Comparison of ENCODE assay signal across 1 cellular context in genomic region chr13:27960362-27961226, GRCh38.
TF ChIP-seq lines count a peak whose summit lies in the region.

No MANE protein-coding gene starts in this region.

TF ChIP-seq in A549, 52 proteins besides CTCF, POLR2A, EP300 and RAD21 (continued from another document):
- TF ChIP-seq NPAS2 (CRISPR knock-in tag; IDR thresholded peaks at IDR 0.05; ENCODE audit: borderline replicate concordance), result no peak
- TF ChIP-seq FOXS1 (CRISPR knock-in tag; IDR thresholded peaks at IDR 0.05), result no peak
- TF ChIP-seq NFE2L2 (conservative IDR thresholded peaks at IDR 0.05; ENCODE audit: low read length), result no peak
- no peak for TF ChIP-seq HOXA7 (CRISPR knock-in tag; IDR thresholded peaks at IDR 0.05)
- TF ChIP-seq TFCP2L1 (CRISPR knock-in tag; IDR thresholded peaks at IDR 0.05), result no peak
- no peak for TF ChIP-seq HMGXB4 (CRISPR knock-in tag; IDR thresholded peaks at IDR 0.05; ENCODE audit: borderline replicate concordance)
- peak; percentile 34; the same call in 1 of the 2 replicates for TF ChIP-seq KDM5A (IDR thresholded peaks at IDR 0.05)
- TF ChIP-seq USF2 (IDR thresholded peaks at IDR 0.05), result no peak
- no peak for TF ChIP-seq BHLHE40 (IDR thresholded peaks at IDR 0.05; ENCODE audit: low read depth, low read length)
- no peak for TF ChIP-seq FOSL2 (IDR thresholded peaks at IDR 0.05)
- no peak for TF ChIP-seq FOSL2 (CRISPR knock-in tag; IDR thresholded peaks at IDR 0.05)
- peak; percentile 73 for TF ChIP-seq E2F6 (IDR thresholded peaks at IDR 0.05; ENCODE audit: borderline replicate concordance, low read depth)
- no peak for TF ChIP-seq POLR2AphosphoS2 (conservative IDR thresholded peaks at IDR 0.05; ENCODE audit: low read length)
- no peak for TF ChIP-seq MAZ (IDR thresholded peaks at IDR 0.05; ENCODE audit: borderline replicate concordance, low read depth, low read length)
- TF ChIP-seq PBX3 (IDR thresholded peaks at IDR 0.05), result no peak
- peak; percentile 38; the same call in 2 of the 3 replicates for TF ChIP-seq SMC3 (IDR thresholded peaks at IDR 0.05)
- peak; percentile 98 for TF ChIP-seq RFX5 (IDR thresholded peaks at IDR 0.05)
- no peak for TF ChIP-seq JUNB (IDR thresholded peaks at IDR 0.05)
- no peak for TF ChIP-seq MYC (IDR thresholded peaks at IDR 0.05; ENCODE audit: borderline replicate concordance, low read length)
